9 cellular contexts compared by ENCODE assay signal in the genomic region with DNA sequence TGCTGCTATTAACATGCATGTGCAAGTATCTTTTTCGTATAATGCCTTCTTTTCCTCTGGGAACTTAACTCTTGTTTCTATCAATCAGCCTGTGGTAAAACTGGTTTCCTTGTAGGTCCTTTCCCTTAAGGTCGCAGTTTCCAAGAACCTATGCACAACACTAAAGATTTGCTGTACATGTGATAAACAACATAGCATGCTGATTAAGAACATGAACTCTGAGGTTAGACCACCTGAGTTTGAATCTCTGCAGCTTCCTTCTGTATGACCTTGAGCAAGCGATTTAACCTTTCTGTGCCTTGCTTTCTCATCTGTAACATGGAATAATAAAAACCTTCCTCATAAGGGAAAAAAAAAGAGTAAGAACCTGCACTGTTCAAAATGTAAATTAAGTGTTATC.
"Had no signal": no experiment of that assay in that cellular context is flagged by ENCODE, and none has a peak within 500 bp of the region (broad histone marks: within the 10 kb centered on the region; RNA-seq: fewer than 3 reads in every experiment).

No MANE protein-coding gene starts in this region.

- H3K27ac Mint-ChIP-seq: GM23338, H9, HFFc6 had no signal

- H3K36me3 ChIP-seq: HAP-1 had no signal

- H3K4me1 ChIP-seq: HAP-1 had no signal

- H3K4me3 ChIP-seq: GM23248, GM23338, HAP-1 had no signal

- DNase-seq: GM23248, GOT3, H7, H9, HCEC 1CT, HFFc6 had no signal

- H3K27ac ChIP-seq: GM23248 had no signal

- H3K4me3 Mint-ChIP-seq: GM23338, H9, HFFc6 had no signal

- H3K9me3 Mint-ChIP-seq: GM23338, H9 had no signal

- ATAC-seq: GM23338, HCT116 had no signal

- H3K9me3 ChIP-seq: HAP-1 had no signal
